ENCODE assay signal across 9 cellular contexts in the genomic region with DNA sequence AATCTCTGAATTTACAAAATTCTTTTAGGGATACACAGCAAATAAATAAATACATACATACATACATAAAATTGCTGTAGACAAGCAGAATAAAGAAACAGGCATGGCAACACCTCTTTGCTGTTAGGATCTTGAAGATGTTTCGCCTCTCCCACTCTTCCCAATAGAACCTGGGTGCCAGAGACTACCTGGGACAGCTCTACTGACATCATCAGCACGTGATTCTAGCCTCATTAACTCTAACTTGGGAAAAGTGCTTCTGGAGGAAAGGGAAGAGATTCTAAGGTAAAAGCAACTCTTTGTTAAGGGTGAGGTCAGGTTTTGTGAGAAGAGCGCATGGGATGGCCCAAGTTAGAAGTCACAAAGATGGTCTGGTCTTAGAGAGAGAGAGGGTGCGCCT.
"Had no signal": no experiment of that assay in that cellular context is flagged by ENCODE, and none has a peak within 500 bp of the region (broad histone marks: within the 10 kb centered on the region; RNA-seq: fewer than 3 reads in every experiment).

No MANE protein-coding gene starts in this region.

- ATAC-seq: HepG2, K562 had no signal

- DNase-seq: GM23248, H9, HCEC 1CT, HFFc6, KG1 had no signal

- H3K9me3 Mint-ChIP-seq: H9, HFFc6 had no signal

- H3K4me3 Mint-ChIP-seq: H9, HFFc6, IgD-negative memory B cell had no signal

- H3K36me3 Mint-ChIP-seq: IgD-negative memory B cell had no signal

- H3K27ac ChIP-seq: GM23248, HL-60 had no signal

- H3K27ac Mint-ChIP-seq: H9, HFFc6, IgD-negative memory B cell had no signal

- H3K4me3 ChIP-seq: GM23248, K562 had no signal
